20 cellular contexts compared by ENCODE assay signal in the genomic region with DNA sequence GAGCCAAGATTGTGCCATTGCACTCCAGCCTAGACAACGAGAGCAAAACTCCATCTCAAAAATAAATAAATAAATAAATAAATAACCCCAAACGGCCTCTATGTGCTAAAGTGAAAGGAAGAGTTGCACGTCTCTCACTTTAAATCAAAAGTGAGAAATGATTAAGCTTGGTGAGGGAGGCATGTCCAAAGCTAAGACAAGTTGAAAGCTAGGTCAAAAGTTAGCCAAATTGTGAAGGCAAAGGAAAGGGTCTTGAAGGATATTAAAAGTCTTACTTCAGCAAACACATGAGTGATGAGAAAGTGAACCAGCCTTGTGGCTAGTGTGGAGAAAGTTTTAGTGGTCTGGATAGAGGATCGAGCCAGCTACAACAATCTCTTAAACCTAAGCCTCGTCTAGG. TPM values are rescaled to one million over a fixed set of nuclear protein-coding genes. Genes with fewer than 3 reads are reported as not detected.
DNase-seq lines count a peak whose midpoint lies in the region; ATAC-seq, FAIRE-seq and TF ChIP-seq lines count a peak whose summit lies in the region.
"Had no signal": no experiment of that assay in that cellular context is flagged by ENCODE, and none has a peak within 500 bp of the region (broad histone marks: within the 10 kb centered on the region; RNA-seq: fewer than 3 reads in every experiment).

No MANE protein-coding gene starts in this region.

- peak overlapping the region; percentile 42 for H3K4me2 ChIP-seq in GM12878 (ENCODE audit: control insufficient read depth, insufficient read depth)
- H3K4me2 ChIP-seq: SK-N-SH had no signal

- TF ChIP-seq EP300 in GM12878 (IDR thresholded peaks at IDR 0.05; ENCODE audit: borderline replicate concordance in 1 of 2, control insufficient read depth in 1 of 2, low read depth in 2 of 2, low read length in 2 of 2) = no peak

- SMC1A ChIA-PET in GM12878 (lab: Charles Lee; ENCODE audit: uncharacterized antibody, unreplicated experiment) = interaction anchor here (0.9 to 1.4 kb wide), 7 partner anchors 10 to 482 kb away, joined by 3 to 11 read pairs (median 4); partner anchors contain the start of gene ZBP1

- no peak overlapping the region for H2AFZ ChIP-seq in GM12878 (ENCODE audit: control insufficient read depth, low read depth, low read length)

- TF ChIP-seq CTCF in GM12878 (IDR thresholded peaks at IDR 0.05 in 2 of 3, conservative IDR thresholded peaks at IDR 0.05 in 1 of 3; ENCODE audit: control insufficient read depth in 2 of 3, extremely low read depth in 1 of 3, insufficient read depth in 1 of 3, low read depth in 3 of 3, low read length in 3 of 3) = no peak

- no peak for TF ChIP-seq RAD21 in GM12878 (IDR thresholded peaks at IDR 0.05; ENCODE audit: insufficient read depth, low read depth, low read length)

- DNase-seq in CD8-positive, alpha-beta memory T cell = no peak
- no peak for DNase-seq in GM12878 (ENCODE audit: low read depth, low spot score)
- no peak for DNase-seq in natural killer cell treated with Interleukin-12 subunit alpha and Interleukin-12 subunit beta and Interleukin-15 and Interleukin-18, amount 100 ng/mL, for 72 hours (ENCODE audit: low spot score)
- no peak for DNase-seq in activated CD8-positive, alpha-beta memory T cell treated with anti-CD3 and anti-CD28 coated beads, Interleukin-2, amount 50 U/mL, for 4 hours
- DNase-seq in T-helper 17 cell = no peak
- DNase-seq: ACHN, Caco-2, H7, NCI-H1105, NCI-H2081, NCI-H510A, NCI-H774, RPMI8226, SHP77 treated with DMSO at 0.1 percent for 48 hours, SK-N-SH had no signal

- H3K27me3 ChIP-seq in CD8-positive, alpha-beta memory T cell (ENCODE audit: insufficient read depth, low read length, poor library complexity, severe bottlenecking) = no peaks in the 10 kb centered on the region
- no peaks in the 10 kb centered on the region for H3K27me3 ChIP-seq in GM12878 (replicated peaks in 1 of 2; ENCODE audit: control insufficient read depth in 2 of 2, insufficient read depth in 2 of 2, low read length in 1 of 2)

- peaks cover 26 to 46% (median 28%) of the 10 kb centered on the region in 3 donors for H3K4me1 Mint-ChIP-seq in CD8-positive, alpha-beta memory T cell
- peaks cover 30 to 32% of the 10 kb centered on the region in 2 donors for H3K4me1 Mint-ChIP-seq in natural killer cell treated with Interleukin-12 subunit alpha and Interleukin-12 subunit beta and Interleukin-15 and Interleukin-18, amount 100 ng/mL, for 72 hours (ENCODE audit: low read depth in 2 of 2)
- H3K4me1 Mint-ChIP-seq in T-helper 17 cell = peaks cover 25% of the 10 kb centered on the region

- peak; percentile 88 for FAIRE-seq in GM12878 (lab: Jason Lieb, UNC)
- FAIRE-seq: G401.6 had no signal

- POLR2A ChIA-PET in CD8-positive, alpha-beta memory T cell (lab: Charles Lee) = interaction anchor here (1.0 kb wide), 1 partner anchor 103 kb away, joined by 4 read pairs; no protein-coding TSS in a partner anchor
- POLR2A ChIA-PET in GM12878 (lab: Charles Lee) = interaction anchor here (1.0 to 1.3 kb wide), 2 partner anchors 11 to 14 kb away, joined by 4 to 6 read pairs; partner anchors contain the start of gene ZBP1

- no peak overlapping the region for H3K9ac ChIP-seq in GM12878 (ENCODE audit: control insufficient read depth, insufficient read depth, low read length)
- H3K9ac ChIP-seq: SK-N-SH had no signal

- peaks cover 10% of the 10 kb centered on the region for H3K36me3 ChIP-seq in CD8-positive, alpha-beta memory T cell (ENCODE audit: insufficient read depth, low read length)
- H3K36me3 ChIP-seq in GM12878 (ENCODE audit: control insufficient read depth in 2 of 2, insufficient read depth in 2 of 2, low read length in 1 of 2) = no peaks in the 10 kb centered on the region; a peak in 1 of 4 replicates

- no peaks in the 10 kb centered on the region for H3K9me3 ChIP-seq in CD8-positive, alpha-beta memory T cell (ENCODE audit: low read length)
- H3K9me3 ChIP-seq in GM12878 (replicated peaks; ENCODE audit: control insufficient read depth, insufficient read depth, low read length) (no peaks in the 10 kb centered on the region; the same call in 2 of the 3 replicates), T-helper 17 cell (ENCODE audit: control insufficient read depth, low read length, poor library complexity, severe bottlenecking) (no peaks in the 10 kb centered on the region)
- H3K9me3 ChIP-seq: Caco-2, SK-N-SH had no signal

- RAD21 ChIA-PET in GM12878 (lab: Charles Lee; ENCODE audit: unreplicated experiment) = interaction anchor here (0.6 to 1.7 kb wide), 4 partner anchors 9 to 48 kb away, joined by 3 to 11 read pairs (median 4); partner anchors contain the start of gene ZBP1

- no peaks in the 10 kb centered on the region for H3K79me2 ChIP-seq in GM12878 (ENCODE audit: control insufficient read depth, insufficient read depth, low read length)

- no peaks in the 10 kb centered on the region for H4K20me1 ChIP-seq in GM12878 (ENCODE audit: control insufficient read depth, insufficient read depth)

- CTCF ChIA-PET in CD8-positive, alpha-beta memory T cell (lab: Charles Lee) = interaction anchor here (0.9 to 2.8 kb wide), 5 partner anchors 10 to 574 kb away, joined by 3 to 11 read pairs (median 4); no protein-coding TSS in a partner anchor
- CTCF ChIA-PET in GM12878 (lab: Yijun Ruan, JAX) = interaction anchor here (0.6 to 1.5 kb wide), 6 partner anchors 9 to 572 kb away, joined by 3 to 5 read pairs (median 3); no protein-coding TSS in a partner anchor

- peaks cover 16% of the 10 kb centered on the region for H3K4me1 ChIP-seq in CD8-positive, alpha-beta memory T cell (ENCODE audit: insufficient read depth, low read length)
- peaks cover 10% of the 10 kb centered on the region for H3K4me1 ChIP-seq in GM12878 (ENCODE audit: control insufficient read depth, insufficient read depth, low read length)
- H3K4me1 ChIP-seq: Caco-2 had no signal

- no TSS peak for BruUV-seq in GM12878 (replicated peaks; lab: Mats Ljungman, UMichigan)

- peaks cover 7 to 55% (median 17%) of the 10 kb centered on the region in 3 donors for H3K36me3 Mint-ChIP-seq in CD8-positive, alpha-beta memory T cell
- H3K36me3 Mint-ChIP-seq in natural killer cell treated with Interleukin-12 subunit alpha and Interleukin-12 subunit beta and Interleukin-15 and Interleukin-18, amount 100 ng/mL, for 72 hours = no peaks in the 10 kb centered on the region
- peaks cover 1% of the 10 kb centered on the region for H3K36me3 Mint-ChIP-seq in T-helper 17 cell (ENCODE audit: low read depth)

- 13% methylated on average over 5 of the region's 5 CpGs for WGBS in GM12878 (ENCODE audit: insufficient coverage, insufficient replicate concordance, low lambda C conversion rate, missing lambda C conversion rate)

- H3K27me3 Mint-ChIP-seq in CD8-positive, alpha-beta memory T cell = peaks cover 0 to 4% of the 10 kb centered on the region in 2 donors
- peaks cover 0 to 3% of the 10 kb centered on the region in 2 donors for H3K27me3 Mint-ChIP-seq in natural killer cell treated with Interleukin-12 subunit alpha and Interleukin-12 subunit beta and Interleukin-15 and Interleukin-18, amount 100 ng/mL, for 72 hours
- no peaks in the 10 kb centered on the region for H3K27me3 Mint-ChIP-seq in T-helper 17 cell

- TF ChIP-seq POLR2A in GM12878 (IDR thresholded peaks at IDR 0.05; ENCODE audit: low read depth, low read length) = no peak

- intact Hi-C loops in GM12878 (cut with micrococcal nuclease; ENCODE audit: unreplicated experiment) = no loop called here

- H3K9me3 Mint-ChIP-seq in CD8-positive, alpha-beta memory T cell = no peaks in the 10 kb centered on the region
- H3K9me3 Mint-ChIP-seq in natural killer cell treated with Interleukin-12 subunit alpha and Interleukin-12 subunit beta and Interleukin-15 and Interleukin-18, amount 100 ng/mL, for 72 hours = no peaks in the 10 kb centered on the region

- ATAC-seq in GM19395 (IDR thresholded peaks at IDR 0.05; ENCODE audit: unreplicated experiment) (peak; percentile 59), GM12878 (peak; percentile 55), T-helper 17 cell (no peak), GM21723 (IDR thresholded peaks at IDR 0.05; ENCODE audit: unreplicated experiment) (no peak)
- peak in 1 of 2 donors; percentile 35 for ATAC-seq in natural killer cell treated with Interleukin-12 subunit alpha and Interleukin-12 subunit beta and Interleukin-15 and Interleukin-18, amount 100 ng/mL, for 72 hours

- peak overlapping the region; percentile 65 for H3K27ac ChIP-seq in CD8-positive, alpha-beta memory T cell (ENCODE audit: low read depth, low read length)
- H3K27ac ChIP-seq in GM12878 (ENCODE audit: control insufficient read depth, insufficient read depth) = no peak overlapping the region
- H3K27ac ChIP-seq: C4-2B had no signal

- peak overlapping the region; percentile 84 to 97 (median 94) for H3K27ac Mint-ChIP-seq in CD8-positive, alpha-beta memory T cell
- peak overlapping the region; percentile 6 to 74 for H3K27ac Mint-ChIP-seq in natural killer cell treated with Interleukin-12 subunit alpha and Interleukin-12 subunit beta and Interleukin-15 and Interleukin-18, amount 100 ng/mL, for 72 hours
- no peak overlapping the region for H3K27ac Mint-ChIP-seq in T-helper 17 cell

- in situ Hi-C loops in GM12878 (cut with MboI) = no loop called here

- peak overlapping the region in 3 of 7 donors; percentile 5 to 43 (median 30) for H3K4me3 Mint-ChIP-seq in CD8-positive, alpha-beta memory T cell
- H3K4me3 Mint-ChIP-seq in natural killer cell treated with Interleukin-12 subunit alpha and Interleukin-12 subunit beta and Interleukin-15 and Interleukin-18, amount 100 ng/mL, for 72 hours = peak overlapping the region; percentile 46
- no peak overlapping the region for H3K4me3 Mint-ChIP-seq in T-helper 17 cell

- no peak overlapping the region for H3K4me3 ChIP-seq in CD8-positive, alpha-beta memory T cell (ENCODE audit: low read length)
- H3K4me3 ChIP-seq in GM12878 = no peak overlapping the region

RNA-seq across cellular contexts. Expression of gene ZBP1, which starts 14.3 kb away (rescaled TPM):
- total RNA-seq in CD8-positive, alpha-beta memory T cell = 1 to 10 TPM; 1.8 to 2.4 TPM
- 14.6 TPM for polyA plus RNA-seq in CD8-positive, alpha-beta memory T cell
- 2.8 and 6.3 TPM in 2 replicates for total RNA-seq in GM12878 (2013; cell fraction: nucleolus; rRNA removed)
- total RNA-seq in GM12878 (2014; rRNA removed) (7.5 and 8.3 TPM in 2 replicates), GM12878 (2014; rRNA removed; fragmentation: Illumina TruSeq; extraction: Trizol) (4.8 TPM in 2 replicates), GM12878 (2021) (4.8 and 6.3 TPM in 2 replicates), T-helper 17 cell (10 to 100 TPM; 38.6 to 41.0 TPM)
- 3.7 TPM for polyA plus RNA-seq in GM12878 (2011; ENCODE audit: low read depth)
- polyA plus RNA-seq in GM12878 (2011; rRNA removed) (5.0 and 5.4 TPM in 2 replicates), GM12878 (2014; fragmentation: Illumina TruSeq; extraction: Trizol) (6.2 and 6.8 TPM in 2 replicates), GM12878 (2014; fragmentation: Nextera tagmentation; extraction: Ambion mirVana) (1 to 10 TPM in 1 of 2 experiments, under 1 TPM in 1; 0.93 to 1.1 TPM), GM12878 (2014; rRNA removed) (9.3 and 10.6 TPM in 2 replicates), GM12878 (2016; fragmentation: Nextera tagmentation; extraction: Ambion mirVana) (1 to 10 TPM; 2.5 to 3.0 TPM)
- polyA plus RNA-seq in GM12878 (2011; cell fraction: cytosol; rRNA removed) = 3.0 and 4.5 TPM in 2 replicates
- polyA plus RNA-seq in GM12878 (2011; cell fraction: nucleus; rRNA removed) = 32.4 and 37.2 TPM in 2 replicates
- polyA plus RNA-seq in GM12878 (2012) = 3.7 and 8.2 TPM in 2 replicates
- polyA minus RNA-seq in GM12878 (2011; rRNA and poly(A)+ RNA removed) = 2.7 and 4.4 TPM in 2 replicates
- polyA minus RNA-seq in GM12878 (2011; cell fraction: cytosol; rRNA and poly(A)+ RNA removed) = 1.0 and 2.9 TPM in 2 replicates
- polyA minus RNA-seq in GM12878 (2011; cell fraction: nucleus; rRNA and poly(A)+ RNA removed) = 4.7 and 7.9 TPM in 2 replicates
- total RNA-seq in natural killer cell treated with Interleukin-12 subunit alpha and Interleukin-12 subunit beta and Interleukin-15 and Interleukin-18, amount 100 ng/mL, for 72 hours = 1 to 10 TPM; 4.8 to 4.9 TPM
- total RNA-seq: Caco-2, H7, LHCN-M2 had no signal
- polyA plus RNA-seq: SK-N-SH had no signal

RNA-seq across cellular contexts. Expression of gene PCK1, which starts 45.0 kb away (rescaled TPM):
- total RNA-seq in CD8-positive, alpha-beta memory T cell = not detected
- not detected for polyA plus RNA-seq in CD8-positive, alpha-beta memory T cell
- 0.78 and 0.88 TPM in 2 replicates for total RNA-seq in GM12878 (2013; cell fraction: nucleolus; rRNA removed)
- 0.06 and 0.11 TPM in 2 replicates for total RNA-seq in GM12878 (2014; rRNA removed)
- total RNA-seq in GM12878 (2014; rRNA removed; fragmentation: Illumina TruSeq; extraction: Trizol) = 0.05 TPM in 1 of 2 replicates, not detected in the other
- 0.33 and 0.56 TPM in 2 replicates for total RNA-seq in GM12878 (2021)
- polyA plus RNA-seq in GM12878 (2011; ENCODE audit: low read depth) = not detected
- polyA plus RNA-seq in GM12878 (2011; rRNA removed) = not detected in 2 replicates
- polyA plus RNA-seq in GM12878 (2011; cell fraction: cytosol; rRNA removed) = not detected in 2 replicates
- polyA plus RNA-seq in GM12878 (2011; cell fraction: nucleus; rRNA removed) = not detected in 2 replicates
- 0.07 TPM in 1 of 2 replicates, not detected in the other for polyA plus RNA-seq in GM12878 (2012)
- polyA plus RNA-seq in GM12878 (2014; fragmentation: Illumina TruSeq; extraction: Trizol) = 0.09 TPM in 1 of 2 replicates, not detected in the other
- under 1 TPM in 1 of 2 experiments, not detected in 1; 0.02 TPM for polyA plus RNA-seq in GM12878 (2014; fragmentation: Nextera tagmentation; extraction: Ambion mirVana)
- polyA plus RNA-seq in GM12878 (2014; rRNA removed) = 0.14 TPM in 2 replicates
- not detected for polyA plus RNA-seq in GM12878 (2016; fragmentation: Nextera tagmentation; extraction: Ambion mirVana)
- not detected in 2 replicates for polyA minus RNA-seq in GM12878 (2011; rRNA and poly(A)+ RNA removed)
- not detected in 2 replicates for polyA minus RNA-seq in GM12878 (2011; cell fraction: cytosol; rRNA and poly(A)+ RNA removed)
- polyA minus RNA-seq in GM12878 (2011; cell fraction: nucleus; rRNA and poly(A)+ RNA removed) = not detected in 2 replicates
- not detected for total RNA-seq in natural killer cell treated with Interleukin-12 subunit alpha and Interleukin-12 subunit beta and Interleukin-15 and Interleukin-18, amount 100 ng/mL, for 72 hours
- total RNA-seq in T-helper 17 cell = not detected
- total RNA-seq: Caco-2, H7, LHCN-M2 had no signal
- polyA plus RNA-seq: SK-N-SH had no signal

Comparison
In these comparisons a context has a peak if more than half of its experiments do, and no peak if none do; other contexts are left out.
1. ATAC-seq: peak in GM19395 (single experiment) and GM12878 (single experiment); none in T-helper 17 cell (single experiment) and GM21723 (single experiment).
2. RNA of gene ZBP1, which starts 14.3 kb away (total RNA-seq): 38.6 to 41.0 TPM in T-helper 17 cell; 4.8 to 4.9 TPM in natural killer cell treated with Interleukin-12 subunit alpha and Interleukin-12 subunit beta and Interleukin-15 and Interleukin-18, amount 100 ng/mL, for 72 hours, 2.8 to 8.3 TPM in GM12878 and 1.8 to 2.4 TPM in CD8-positive, alpha-beta memory T cell; every median in the first group is over 4 times any median in the second.